In genomic region chr7:34174688-34175616, GRCh38 we compare ENCODE assay signal across 8 cellular contexts.
DNase-seq lines count a peak whose midpoint lies in the region; ATAC-seq and TF ChIP-seq lines count a peak whose summit lies in the region.
"Not testable (repeated sequence)": the region's sequence is repeated elsewhere in the genome, so short reads cannot be mapped to it uniquely, and the experiment has no call there.

No MANE protein-coding gene starts in this region.

- H3K36me3 Mint-ChIP-seq in glutamatergic neuron (ENCODE audit: unreplicated experiment); memory B cell; progenitor cell of endocrine pancreas (ENCODE audit: insufficient read depth): not testable (repeated sequence)

- TF ChIP-seq CTCF in HEK293 (tag by site-specific recombination; IDR thresholded peaks at IDR 0.05); glutamatergic neuron (IDR thresholded peaks at IDR 0.05; ENCODE audit: partially characterized antibody, unreplicated experiment); progenitor cell of endocrine pancreas (IDR thresholded peaks at IDR 0.05; ENCODE audit: unreplicated experiment): not testable (repeated sequence)

- CTCF ChIA-PET in HEK293 (lab: Yijun Ruan, JAX), result not testable (repeated sequence)

- not testable (repeated sequence) for H3K27me3 Mint-ChIP-seq in glutamatergic neuron (ENCODE audit: unreplicated experiment); memory B cell; progenitor cell of endocrine pancreas

- not testable (repeated sequence) for H3K9me3 ChIP-seq in HEK293 (ENCODE audit: control insufficient read depth, insufficient read depth, low read depth, low read length)

- H3K4me1 ChIP-seq in HEK293 (ENCODE audit: control insufficient read depth, insufficient read depth, low read length), result not testable (repeated sequence)

- POLR2A ChIA-PET in HEK293 (lab: Yijun Ruan, JAX), result not testable (repeated sequence)

- H3K4me3 Mint-ChIP-seq in glutamatergic neuron (ENCODE audit: unreplicated experiment), result peak overlapping the region; percentile 70
- H3K4me3 Mint-ChIP-seq in memory B cell, result peak overlapping the region; percentile 40
- H3K4me3 Mint-ChIP-seq in progenitor cell of endocrine pancreas (ENCODE audit: low read depth), result peak overlapping the region; percentile 84

- DNase-seq in DMS 273 (lab: John Stamatoyannopoulos, UW; ENCODE audit: unreplicated experiment), result peak; percentile 13
- peak; percentile 9 for DNase-seq in NCI-H146 (lab: John Stamatoyannopoulos, UW)
- DNase-seq in NCI-H526 treated with DMSO at 0.1 percent for 48 hours (lab: John Stamatoyannopoulos, UW), result peak; percentile 41
- DNase-seq in SHP77 (lab: John Stamatoyannopoulos, UW), result peak; percentile 50 to 53
- not testable (repeated sequence) for DNase-seq in glutamatergic neuron; memory B cell (ENCODE audit: low spot score in 2 of 2); progenitor cell of endocrine pancreas (ENCODE audit: low spot score, unreplicated experiment)

- ATAC-seq in memory B cell (ENCODE audit: low read depth), result not testable (repeated sequence)

- H3K9me3 Mint-ChIP-seq in glutamatergic neuron (ENCODE audit: unreplicated experiment); memory B cell; progenitor cell of endocrine pancreas (ENCODE audit: low read depth): not testable (repeated sequence)

- H3K4me1 Mint-ChIP-seq in glutamatergic neuron (ENCODE audit: low read depth, unreplicated experiment); memory B cell; progenitor cell of endocrine pancreas (ENCODE audit: low read depth): not testable (repeated sequence)

- not testable (repeated sequence) for H3K36me3 ChIP-seq in HEK293 (ENCODE audit: control insufficient read depth in 2 of 2, insufficient read depth in 1 of 2, low read length in 2 of 2)

- H3K4me3 ChIP-seq in HEK293 (ENCODE audit: low read depth, low read length), result not testable (repeated sequence)

- not testable (repeated sequence) for H3K27ac ChIP-seq in HEK293 (ENCODE audit: extremely low read depth, low read depth, low read length)

- H3K27ac Mint-ChIP-seq in glutamatergic neuron (ENCODE audit: unreplicated experiment); memory B cell: not testable (repeated sequence)
- peak overlapping the region; percentile 96 for H3K27ac Mint-ChIP-seq in progenitor cell of endocrine pancreas

TF ChIP-seq in HEK293, 187 proteins besides CTCF, POLR2A, EP300 and RAD21:
- TF ChIP-seq ZFHX2 (tag by site-specific recombination; conservative IDR thresholded peaks at IDR 0.05) (0 out of 2 replicates have a peak, but pooled peaks have one; percentile 22), ZNF335 (tag by site-specific recombination; conservative IDR thresholded peaks at IDR 0.05) (peak; percentile 48)
TF ChIP-seq in HEK293: peak in this region for 2; not testable (repeated sequence) for 185.
